ENCODE assay signal across 15 cellular contexts in genomic region chr3:16728762-16729745, GRCh38.
DNase-seq lines count a peak whose midpoint lies in the region; ATAC-seq and TF ChIP-seq lines count a peak whose summit lies in the region.
"Had no signal": no experiment of that assay in that cellular context is flagged by ENCODE, and none has a peak within 500 bp of the region (broad histone marks: within the 10 kb centered on the region; RNA-seq: fewer than 3 reads in every experiment).

No MANE protein-coding gene starts in this region.

- peak; percentile 71 for DNase-seq in AG20443 (ENCODE audit: low spot score)
- peak; percentile 19 for DNase-seq in NCI-H446 treated with DMSO at 0.1 percent for 48 hours (lab: John Stamatoyannopoulos, UW)
- DNase-seq in brain microvascular endothelial cell: peak; percentile 49
- DNase-seq in kidney tubule cell (ENCODE audit: low spot score): peak; percentile 90
- DNase-seq in SHP77 (lab: John Stamatoyannopoulos, UW): no peak
- DNase-seq in hippocampal formation (lab: John Stamatoyannopoulos, UW): no peak
- DNase-seq: activated effector memory CD4-positive, alpha-beta T cell treated with anti-CD3 and anti-CD28 coated beads, Interleukin-2, amount 50 U/mL, for 16 hours; hypothalamus; NCI-H2029; SJCRH30; stimulated activated CD8-positive, alpha-beta memory T cell treated with anti-CD3 and anti-CD28 coated beads, Interleukin-4, amount 100 ng/mL, for 48 hours; thyroid gland had no signal

- no peak for TF ChIP-seq POLR2A in GM18505 (IDR thresholded peaks at IDR 0.05; ENCODE audit: borderline replicate concordance, extremely low read depth, insufficient read depth, insufficient read length)

- TF ChIP-seq CTCF in brain microvascular endothelial cell (IDR thresholded peaks at IDR 0.05; ENCODE audit: low read depth, low read length, missing control alignments): no peak

- H3K4me3 ChIP-seq in brain microvascular endothelial cell (ENCODE audit: low read depth, low read length): no peak overlapping the region
- H3K4me3 ChIP-seq: SJCRH30, thyroid gland had no signal

- H3K27me3 ChIP-seq in brain microvascular endothelial cell (replicated peaks): no peaks in the 10 kb centered on the region
- H3K27me3 ChIP-seq: SJCRH30, thyroid gland had no signal

- in situ Hi-C loops in brain microvascular endothelial cell (cut with HindIII; ENCODE audit: low pct_ligation_motif_present, low sequenced_read_pairs): no loop called here

- H3K36me3 ChIP-seq in brain microvascular endothelial cell (replicated peaks): no peaks in the 10 kb centered on the region
- H3K36me3 ChIP-seq: SJCRH30, thyroid gland had no signal

- no peak for ATAC-seq in GM18505 (IDR thresholded peaks at IDR 0.05; ENCODE audit: unreplicated experiment)
- no peak for ATAC-seq in GM21526 (IDR thresholded peaks at IDR 0.05; ENCODE audit: low FRiP score, unreplicated experiment)
- ATAC-seq: left lobe of liver had no signal

- peak overlapping the region; percentile 23 for H3K27ac ChIP-seq in brain microvascular endothelial cell
- H3K27ac ChIP-seq: SJCRH30, thyroid gland had no signal

Comparison
In these comparisons a context has a peak if more than half of its experiments do, and no peak if none do; other contexts are left out.
1. DNase-seq: peak in AG20443 (single experiment), NCI-H446 treated with DMSO at 0.1 percent for 48 hours (single experiment), brain microvascular endothelial cell (single experiment) and kidney tubule cell (single experiment); none in SHP77 (0 of 2) and hippocampal formation (0 of 2).